ENCODE assay signal across 11 cellular contexts in the genomic region with DNA sequence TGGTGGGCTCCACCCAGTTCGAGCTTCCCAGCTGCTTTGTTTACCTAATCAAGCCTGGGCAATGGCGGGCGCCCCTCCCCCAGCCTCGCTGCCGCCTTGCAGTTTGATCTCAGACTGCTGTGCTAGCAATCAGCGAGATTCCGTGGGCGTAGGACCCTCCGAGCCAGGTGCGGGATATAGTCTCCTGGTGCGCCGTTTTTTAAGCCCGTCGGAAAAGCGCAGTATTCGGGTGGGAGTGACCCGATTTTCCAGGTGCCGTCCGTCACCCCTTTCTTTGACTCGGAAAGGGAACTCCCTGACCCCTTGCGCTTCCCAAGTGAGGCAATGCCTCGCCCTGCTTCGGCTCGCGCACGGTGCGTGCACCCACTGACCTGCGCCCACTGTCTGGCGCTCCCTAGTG. TPM values are rescaled to one million over a fixed set of nuclear protein-coding genes. Genes with fewer than 3 reads are reported as not detected.
"Had no signal": no experiment of that assay in that cellular context is flagged by ENCODE, and none has a peak within 500 bp of the region (broad histone marks: within the 10 kb centered on the region; RNA-seq: fewer than 3 reads in every experiment).

No MANE protein-coding gene starts in this region.

RNA-seq across cellular contexts. Expression of a gene that starts 39.9 kb away (rescaled TPM):
- total RNA-seq: activated CD4-positive, alpha-beta T cell treated with anti-CD3 and anti-CD28 coated beads for 36 hours; activated CD4-positive, alpha-beta T cell treated with anti-CD3 and anti-CD28 coated beads, Interleukin-2, amount 10 ng/mL, durations not matched to agents 7 days and 5 days; activated CD8-positive, alpha-beta T cell treated with anti-CD3 and anti-CD28 coated beads, Interleukin-2, amount 10 ng/mL, durations not matched to agents 7 days and 5 days; activated naive CD8-positive, alpha-beta T cell treated with anti-CD3 and anti-CD28 coated beads, Interleukin-2, amount 10 ng/mL, durations not matched to agents 7 days and 5 days; activated T-helper 2 cell treated with anti-CD3 and anti-CD28 coated beads, Interferon-gamma antibody, Interleukin-2, Interleukin-4, amounts not matched to agents 10 μg/mL and 5 μg/mL and 100 μg/mL, durations not matched to agents 14 hours and 24 hours and 36 hours; K562; M059J; PC-3; Peyer's patch; SJSA1 had no signal
- polyA plus RNA-seq: K562, SK-N-SH had no signal
